Comparison of ENCODE assay signal across 15 cellular contexts in the genomic region with DNA sequence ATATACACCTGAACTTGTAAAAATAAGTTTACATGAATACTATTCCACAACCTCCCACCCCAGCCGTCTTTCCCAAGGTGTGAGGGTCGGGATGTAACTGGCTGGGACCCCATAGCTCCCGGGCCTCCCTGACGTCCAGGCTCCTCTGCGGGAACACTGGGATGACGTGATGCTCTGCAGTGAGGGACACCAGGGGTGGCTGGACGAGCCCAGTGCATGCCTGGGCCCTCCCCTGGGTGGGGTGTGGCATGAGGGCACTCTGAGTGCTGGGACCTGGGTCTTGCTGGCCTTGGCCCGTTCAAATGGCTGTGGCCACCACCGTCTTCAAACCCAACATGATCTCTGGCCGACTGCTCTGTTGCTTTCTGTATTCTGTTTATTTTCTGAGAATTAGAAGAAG.
DNase-seq lines count a peak whose midpoint lies in the region; TF ChIP-seq lines count a peak whose summit lies in the region.
"Had no signal": no experiment of that assay in that cellular context is flagged by ENCODE, and none has a peak within 500 bp of the region (broad histone marks: within the 10 kb centered on the region; RNA-seq: fewer than 3 reads in every experiment).

No MANE protein-coding gene starts in this region.

- intact Hi-C loops in cardiac septum (cut with DNase I) = no loop called here

- no peaks in the 10 kb centered on the region for H3K27me3 ChIP-seq in right atrium auricular region
- no peaks in the 10 kb centered on the region for H3K27me3 ChIP-seq in tibial nerve

- TF ChIP-seq EP300 in tibial nerve (IDR thresholded peaks at IDR 0.05) = no peak

- no peaks in the 10 kb centered on the region for H3K4me1 Mint-ChIP-seq in chondrocyte (ENCODE audit: low read depth)
- no peaks in the 10 kb centered on the region for H3K4me1 Mint-ChIP-seq in osteocyte (ENCODE audit: unreplicated experiment)
- H3K4me1 Mint-ChIP-seq: GM23338 had no signal

- H3K27ac Mint-ChIP-seq in chondrocyte (ENCODE audit: unreplicated experiment) = no peak overlapping the region
- no peak overlapping the region for H3K27ac Mint-ChIP-seq in osteocyte (ENCODE audit: unreplicated experiment)
- H3K27ac Mint-ChIP-seq: CD4-positive, CD25-positive, alpha-beta regulatory T cell; GM23338 had no signal

- TF ChIP-seq CTCF in right atrium auricular region (IDR thresholded peaks at IDR 0.05) (no peak), chondrocyte (IDR thresholded peaks at IDR 0.05) (no peak), osteocyte (IDR thresholded peaks at IDR 0.05) (no peak), tibial nerve (IDR thresholded peaks at IDR 0.05) (no peak)

- H3K4me3 Mint-ChIP-seq in chondrocyte (ENCODE audit: unreplicated experiment) (no peak overlapping the region), osteocyte (ENCODE audit: unreplicated experiment) (no peak overlapping the region)
- H3K4me3 Mint-ChIP-seq: CD4-positive, CD25-positive, alpha-beta regulatory T cell; GM23338 had no signal

- H3K36me3 ChIP-seq in right atrium auricular region (no peaks in the 10 kb centered on the region), tibial nerve (no peaks in the 10 kb centered on the region)

- H3K4me1 ChIP-seq in right atrium auricular region (no peaks in the 10 kb centered on the region), tibial nerve (no peaks in the 10 kb centered on the region)
- H3K4me1 ChIP-seq: Caco-2 had no signal

- no peaks in the 10 kb centered on the region for H3K9me3 ChIP-seq in right atrium auricular region
- peaks cover 0 to 3% (median 0%) of the 10 kb centered on the region in 4 donors for H3K9me3 ChIP-seq in tibial nerve
- H3K9me3 ChIP-seq: Caco-2 had no signal

- 63 to 68% methylated on average over 10 of the region's 10 CpGs for WGBS in tibial nerve, 2 donors

- H3K27me3 Mint-ChIP-seq in chondrocyte (ENCODE audit: low read depth) (peaks cover 14% of the 10 kb centered on the region), osteocyte (ENCODE audit: unreplicated experiment) (no peaks in the 10 kb centered on the region)
- H3K27me3 Mint-ChIP-seq: CD4-positive, CD25-positive, alpha-beta regulatory T cell had no signal

- H3K4me3 ChIP-seq in right atrium auricular region (no peak overlapping the region), tibial nerve (no peak overlapping the region)
- H3K4me3 ChIP-seq: GM23338 had no signal

- H3K27ac ChIP-seq in right atrium auricular region = no peak overlapping the region
- H3K27ac ChIP-seq in tibial nerve = no peak overlapping the region
- H3K27ac ChIP-seq: HL-60 had no signal

- no peak for TF ChIP-seq POLR2A in tibial nerve (IDR thresholded peaks at IDR 0.05)

- H3K9me3 Mint-ChIP-seq in chondrocyte (ENCODE audit: low read depth) = no peaks in the 10 kb centered on the region
- H3K9me3 Mint-ChIP-seq in osteocyte (ENCODE audit: unreplicated experiment) = no peaks in the 10 kb centered on the region
- H3K9me3 Mint-ChIP-seq: CD4-positive, CD25-positive, alpha-beta regulatory T cell had no signal

- H3K36me3 Mint-ChIP-seq in chondrocyte (ENCODE audit: low read depth) = no peaks in the 10 kb centered on the region
- H3K36me3 Mint-ChIP-seq in osteocyte (ENCODE audit: unreplicated experiment) = no peaks in the 10 kb centered on the region
- H3K36me3 Mint-ChIP-seq: CD4-positive, CD25-positive, alpha-beta regulatory T cell had no signal

- DNase-seq in right atrium auricular region (ENCODE audit: low spot score) (peak; percentile 28), cardiac septum (ENCODE audit: low spot score) (no peak), chondrocyte (ENCODE audit: low spot score) (peak; percentile 68), osteocyte (ENCODE audit: extremely low spot score, unreplicated experiment) (peak; percentile 74), T-helper 2 cell (no peak), tibial nerve (ENCODE audit: low spot score in 2 of 2) (no peak), anterior cingulate cortex (lab: John Stamatoyannopoulos, UW) (no peak)
- DNase-seq: Caco-2; CD4-positive, CD25-positive, alpha-beta regulatory T cell; DMS153; NCI-H1930; NCI-H526 treated with DMSO at 0.1 percent for 48 hours; OCI-M1 had no signal

Comparison
In these comparisons a context has a peak if more than half of its experiments do, and no peak if none do; other contexts are left out.
1. DNase-seq: peak in right atrium auricular region (single experiment), chondrocyte (single experiment) and osteocyte (single experiment); none in cardiac septum (single experiment), T-helper 2 cell (0 of 5), tibial nerve (0 of 2) and anterior cingulate cortex (0 of 58).